In genomic region chr20:24164360-24164759, GRCh38 we compare ENCODE assay signal across 8 cellular contexts.
DNase-seq lines count a peak whose midpoint lies in the region; ATAC-seq and TF ChIP-seq lines count a peak whose summit lies in the region.

No MANE protein-coding gene starts in this region.

- peaks cover 5% of the 10 kb centered on the region for H3K27me3 Mint-ChIP-seq in activated CD8-positive, alpha-beta memory T cell treated with anti-CD3 and anti-CD28 coated beads, Interleukin-2, amount 10 ng/mL, durations not matched to agents 7 days and 5 days
- H3K27me3 Mint-ChIP-seq in endodermal cell (ENCODE audit: insufficient read depth) = peaks cover 6% of the 10 kb centered on the region

- H3K36me3 Mint-ChIP-seq in activated CD8-positive, alpha-beta memory T cell treated with anti-CD3 and anti-CD28 coated beads, Interleukin-2, amount 10 ng/mL, durations not matched to agents 7 days and 5 days = no peaks in the 10 kb centered on the region
- no peaks in the 10 kb centered on the region for H3K36me3 Mint-ChIP-seq in endodermal cell (ENCODE audit: low read depth)

- no TSS peak for BruUV-seq in Panc1 (replicated peaks; lab: Mats Ljungman, UMichigan)

- H3K27me3 ChIP-seq in Panc1 (ENCODE audit: control insufficient read depth, insufficient read depth, low read length) (no peaks in the 10 kb centered on the region; the same call in 1 of the 2 replicates), endodermal cell (ENCODE audit: control insufficient read depth, insufficient read depth, low read length, poor library complexity, severe bottlenecking) (no peaks in the 10 kb centered on the region), breast epithelium (no peaks in the 10 kb centered on the region)

- H3K36me3 ChIP-seq in Panc1 (ENCODE audit: control insufficient read depth, insufficient read depth, low read length) = no peaks in the 10 kb centered on the region
- no peaks in the 10 kb centered on the region for H3K36me3 ChIP-seq in endodermal cell (ENCODE audit: control insufficient read depth, insufficient read depth, low read length)
- H3K36me3 ChIP-seq in breast epithelium = no peaks in the 10 kb centered on the region

- H3K9ac ChIP-seq in endodermal cell (ENCODE audit: extremely low read depth, low read length, poor library complexity, severe bottlenecking) = no peak overlapping the region

- no peaks in the 10 kb centered on the region for H3K4me1 Mint-ChIP-seq in activated CD8-positive, alpha-beta memory T cell treated with anti-CD3 and anti-CD28 coated beads, Interleukin-2, amount 10 ng/mL, durations not matched to agents 7 days and 5 days
- peaks cover 30% of the 10 kb centered on the region for H3K4me1 Mint-ChIP-seq in endodermal cell

- H3K4me3 ChIP-seq in Panc1 (ENCODE audit: low read depth in 2 of 2, low read length in 2 of 2) (no peak overlapping the region), endodermal cell (ENCODE audit: low read length) (no peak overlapping the region), breast epithelium (no peak overlapping the region)

- H3K27ac ChIP-seq in Panc1 (ENCODE audit: low read length) (no peak overlapping the region), endodermal cell (ENCODE audit: low read depth, low read length) (no peak overlapping the region), breast epithelium (no peak overlapping the region)

- intact Hi-C loops in Panc1 (cut with micrococcal nuclease; ENCODE audit: unreplicated experiment) = no loop called here
- intact Hi-C loops in breast epithelium (cut with DNase I; ENCODE audit: low total_unique reads) = loop anchor here (10.0 kb wide), 1 partner anchor 550 kb away; no protein-coding TSS in a partner anchor

- TF ChIP-seq CTCF in Panc1 (IDR thresholded peaks at IDR 0.05) (peak; percentile 74), endodermal cell (conservative IDR thresholded peaks at IDR 0.05) (peak; percentile 90), breast epithelium (IDR thresholded peaks at IDR 0.05) (no peak)

- no peaks in the 10 kb centered on the region for H3K9me3 Mint-ChIP-seq in activated CD8-positive, alpha-beta memory T cell treated with anti-CD3 and anti-CD28 coated beads, Interleukin-2, amount 10 ng/mL, durations not matched to agents 7 days and 5 days (ENCODE audit: low read depth)
- no peaks in the 10 kb centered on the region for H3K9me3 Mint-ChIP-seq in endodermal cell

- ATAC-seq in activated CD8-positive, alpha-beta memory T cell treated with anti-CD3 and anti-CD28 coated beads, Interleukin-2, amount 10 ng/mL, durations not matched to agents 7 days and 5 days = peak; percentile 57
- ATAC-seq in Panc1 = no peak
- ATAC-seq in HG02885 (IDR thresholded peaks at IDR 0.05; ENCODE audit: poor library complexity, unreplicated experiment) = no peak
- ATAC-seq in HG03432 (IDR thresholded peaks at IDR 0.05; ENCODE audit: unreplicated experiment) = no peak

- TF ChIP-seq POLR2A in breast epithelium (IDR thresholded peaks at IDR 0.05) = no peak

- H3K9me3 ChIP-seq in Panc1 (ENCODE audit: control insufficient read depth, insufficient read depth, low read depth, low read length) (no peaks in the 10 kb centered on the region), endodermal cell (ENCODE audit: control insufficient read depth, low read length) (no peaks in the 10 kb centered on the region), breast epithelium (no peaks in the 10 kb centered on the region)

- no peak overlapping the region for H3K4me3 Mint-ChIP-seq in activated CD8-positive, alpha-beta memory T cell treated with anti-CD3 and anti-CD28 coated beads, Interleukin-2, amount 10 ng/mL, durations not matched to agents 7 days and 5 days
- no peak overlapping the region for H3K4me3 Mint-ChIP-seq in endodermal cell

- H3K4me1 ChIP-seq in Panc1 (ENCODE audit: control insufficient read depth, insufficient read depth, low read length) (no peaks in the 10 kb centered on the region), endodermal cell (ENCODE audit: control insufficient read depth, insufficient read depth, low read length) (peaks cover 11% of the 10 kb centered on the region), breast epithelium (no peaks in the 10 kb centered on the region)

- POLR2A ChIA-PET in Panc1 (lab: Charles Lee) = no interaction called here

- peak; percentile 64 for DNase-seq in activated CD8-positive, alpha-beta memory T cell treated with anti-CD3 and anti-CD28 coated beads, Interleukin-2, amount 10 ng/mL, durations not matched to agents 7 days and 5 days
- DNase-seq in activated CD8-positive, alpha-beta memory T cell treated with anti-CD3 and anti-CD28 coated beads, Interleukin-2, amount 50 U/mL, for 48 hours = no peak
- no peak for DNase-seq in Panc1 (ENCODE audit: low read depth, low spot score)
- peak; percentile 91 for DNase-seq in endodermal cell
- peak; percentile 21 for DNase-seq in stimulated activated CD4-positive, alpha-beta T cell treated with anti-CD3 and anti-CD28 coated beads, Interleukin-4, amount 100 ng/mL, for 1 hour
- DNase-seq in breast epithelium (ENCODE audit: low spot score in 2 of 2) = no peak

- H3K27ac Mint-ChIP-seq in activated CD8-positive, alpha-beta memory T cell treated with anti-CD3 and anti-CD28 coated beads, Interleukin-2, amount 10 ng/mL, durations not matched to agents 7 days and 5 days = no peak overlapping the region
- H3K27ac Mint-ChIP-seq in endodermal cell = no peak overlapping the region

- in situ Hi-C loops in Panc1 (cut with HindIII; ENCODE audit: low pct_unique_long_range_greater_than_20kb, low sequenced_read_pairs) = no loop called here

- CTCF ChIA-PET in activated CD8-positive, alpha-beta memory T cell treated with anti-CD3 and anti-CD28 coated beads, Interleukin-2, amount 10 ng/mL, durations not matched to agents 7 days and 5 days (lab: Charles Lee) = interaction anchor here (1.4 to 2.1 kb wide), 2 partner anchors 62 to 227 kb away, joined by 5 to 7 read pairs; no protein-coding TSS in a partner anchor
- CTCF ChIA-PET in Panc1 (lab: Charles Lee) = interaction anchor here (0.6 to 1.6 kb wide), 2 partner anchors 14 to 224 kb away, joined by 3 read pairs; no protein-coding TSS in a partner anchor

- 28% methylated on average over 4 of the region's 5 CpGs; no CpG with 5 or more reads in 1 of the 2 experiments for WGBS in endodermal cell (ENCODE audit: insufficient coverage in 1 of 2, insufficient read length in 1 of 2), 2 experiments

Comparison
In these comparisons a context has a peak if more than half of its experiments do, and no peak if none do; other contexts are left out.
1. DNase-seq: peak in activated CD8-positive, alpha-beta memory T cell treated with anti-CD3 and anti-CD28 coated beads, Interleukin-2, amount 10 ng/mL, durations not matched to agents 7 days and 5 days (single experiment), endodermal cell (single experiment) and stimulated activated CD4-positive, alpha-beta T cell treated with anti-CD3 and anti-CD28 coated beads, Interleukin-4, amount 100 ng/mL, for 1 hour (single experiment); none in activated CD8-positive, alpha-beta memory T cell treated with anti-CD3 and anti-CD28 coated beads, Interleukin-2, amount 50 U/mL, for 48 hours (single experiment), Panc1 (single experiment) and breast epithelium (0 of 2).
2. CTCF ChIP-seq: peak in Panc1 (single experiment) and endodermal cell (single experiment); none in breast epithelium (0 of 3).